8 cellular contexts compared by ENCODE assay signal in genomic region chr12:42325776-42326465, GRCh38. TPM values are rescaled to one million over a fixed set of nuclear protein-coding genes. Genes with fewer than 3 reads are reported as not detected.
DNase-seq lines count a peak whose midpoint lies in the region; TF ChIP-seq lines count a peak whose summit lies in the region.

TSS of gene PPHLN1 (plus strand) at chr12:42326167. CDS start at chr12:42335903, 9,736 bp downstream.
A gene with protein sequence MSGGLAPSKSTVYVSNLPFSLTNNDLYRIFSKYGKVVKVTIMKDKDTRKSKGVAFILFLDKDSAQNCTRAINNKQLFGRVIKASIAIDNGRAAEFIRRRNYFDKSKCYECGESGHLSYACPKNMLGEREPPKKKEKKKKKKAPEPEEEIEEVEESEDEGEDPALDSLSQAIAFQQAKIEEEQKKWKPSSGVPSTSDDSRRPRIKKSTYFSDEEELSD (minus strand): TSS chr12:42326094. CDS start chr12:42324102, 1,992 bp downstream.

- no peak within 1 kb of the TSS for H2BK12ac ChIP-seq in H9 (ENCODE audit: insufficient read length, low read depth, low read length)

- H3K56ac ChIP-seq in H9 (ENCODE audit: insufficient read length, low read depth, low read length) = no peak within 1 kb of the TSS

- H2BK15ac ChIP-seq in H9 (ENCODE audit: low read depth, low read length) = no peak within 1 kb of the TSS

- peaks cover 6% of the 10 kb centered on the region for H3K23me2 ChIP-seq in H9 (ENCODE audit: insufficient read length, low read depth, low read length, poor library complexity, severe bottlenecking)

- no peaks in the 10 kb centered on the region for H3K79me1 ChIP-seq in H9 (ENCODE audit: insufficient read depth, low read depth, low read length, poor library complexity, severe bottlenecking)

- H3K27ac ChIP-seq in H9 (ENCODE audit: insufficient read length, low read depth, low read length) = peak within 1 kb of the TSS; percentile 78

- no peaks in the 10 kb centered on the region for H4K20me1 ChIP-seq in H9 (ENCODE audit: control insufficient read depth, insufficient read depth, insufficient read length)

- peaks cover 20% of the 10 kb centered on the region; the same call in 1 of the 2 replicates for H3K79me2 ChIP-seq in H9 (ENCODE audit: insufficient read depth, low read length)

- peak within 1 kb of the TSS; percentile 90 for H3K9ac ChIP-seq in H9 (ENCODE audit: extremely low read depth, insufficient read length, low read length)

- no peak for TF ChIP-seq CTCF in H9 (conservative IDR thresholded peaks at IDR 0.05)

- DNase-seq in GDM1 (lab: John Stamatoyannopoulos, UW) = peak; percentile 71
- peak; percentile 91 for DNase-seq in H9
- peak; percentile 81 for DNase-seq in M059J (ENCODE audit: low read depth)
- DNase-seq in SK-MEL-5 (ENCODE audit: low read depth, low spot score) = peak; percentile 89
- DNase-seq in activated naive CD4-positive, alpha-beta T cell treated with Interleukin-2 at 50 U/mL for 16 hours = peak; percentile 82
- DNase-seq in germinal center (ENCODE audit: low spot score) = peak; percentile 85
- DNase-seq in non-pigmented ciliary epithelial cell (ENCODE audit: low read depth) = peak; percentile 15
- DNase-seq in superior temporal gyrus (ENCODE audit: extremely low spot score) = peak; percentile 83

- no peaks in the 10 kb centered on the region for H3K4me1 ChIP-seq in H9 (ENCODE audit: insufficient read depth, low read length)

- peaks cover 0 to 30% (median 7%) of the 10 kb centered on the region in 3 experiments; a peak in 6 of 7 replicates for H3K36me3 Mint-ChIP-seq in H9 (ENCODE audit: insufficient read depth in 1 of 3, low read depth in 3 of 3)

- H3K23ac ChIP-seq in H9 (ENCODE audit: insufficient read length, low read depth, low read length) = no peak within 1 kb of the TSS

- no peaks in the 10 kb centered on the region for H3K27me3 ChIP-seq in H9 (ENCODE audit: insufficient read depth, low read length)

- H3K14ac ChIP-seq in H9 (ENCODE audit: insufficient read depth, low read length) = peak within 1 kb of the TSS; percentile 76; the same call in 1 of the 2 replicates

- no peaks in the 10 kb centered on the region for H3K27me3 Mint-ChIP-seq in H9 (ENCODE audit: low read depth)

- peak within 1 kb of the TSS; percentile 98 for H3K4me2 ChIP-seq in H9 (ENCODE audit: insufficient read depth, insufficient read length, low read length)

- H2AFZ ChIP-seq in H9 (ENCODE audit: low read length) = peak within 1 kb of the TSS; percentile 1

- peak within 1 kb of the TSS; percentile 49 for H2BK5ac ChIP-seq in H9 (ENCODE audit: insufficient read length, low read length)

- H4K8ac ChIP-seq in H9 (replicated peaks; ENCODE audit: insufficient read length, low read depth, low read length) = peak within 1 kb of the TSS; percentile 68

- H3K4me1 Mint-ChIP-seq in H9 = peaks cover 19 to 22% of the 10 kb centered on the region in 2 experiments

- no peak within 1 kb of the TSS for H2AK5ac ChIP-seq in H9 (ENCODE audit: insufficient read length, low read length)

- peak within 1 kb of the TSS; percentile 98 to 99 (median 99) for H3K27ac Mint-ChIP-seq in H9

- H4K5ac ChIP-seq in H9 (ENCODE audit: insufficient read length, low read depth, low read length) = no peak within 1 kb of the TSS

- H2BK120ac ChIP-seq in H9 (ENCODE audit: low read depth, low read length, poor library complexity, severe bottlenecking) = no peak within 1 kb of the TSS

- H3K4ac ChIP-seq in H9 (ENCODE audit: low read depth, low read length) = no peak within 1 kb of the TSS

- H3K9me3 ChIP-seq in H9 (ENCODE audit: control insufficient read depth, low read depth, low read length) = no peaks in the 10 kb centered on the region

- in situ Hi-C loops in SK-MEL-5 (cut with HindIII; ENCODE audit: low pct_unique_long_range_greater_than_20kb, low sequenced_read_pairs) = no loop called here

- no CpG with 5 or more reads among the region's 50 CpGs for WGBS in H9 (ENCODE audit: extremely low coverage, insufficient read length, low lambda C conversion rate)

- H3T11ph ChIP-seq in H9 (ENCODE audit: low read length) = no peak within 1 kb of the TSS

- no peaks in the 10 kb centered on the region for H3K9me3 Mint-ChIP-seq in H9

- no peak within 1 kb of the TSS for H2BK20ac ChIP-seq in H9 (ENCODE audit: low read depth, low read length, poor library complexity, severe bottlenecking)

- no peak within 1 kb of the TSS for H4K91ac ChIP-seq in H9 (ENCODE audit: insufficient read length, low read depth, low read length)

- H3K18ac ChIP-seq in H9 (ENCODE audit: insufficient read length, low read depth, low read length) = peak within 1 kb of the TSS; percentile 83

- peak within 1 kb of the TSS; percentile 95 to 97 for H3K4me3 Mint-ChIP-seq in H9

RNA-seq across cellular contexts. Expression of gene PPHLN1, which starts in this region (rescaled TPM):
- 59.2 and 66.2 TPM in 2 replicates for total RNA-seq in H9 (2021)
- total RNA-seq in M059J (2014; rRNA removed; shearing (Covaris generic)) = 78.5 and 93.1 TPM in 2 replicates
- 94.9 and 99.2 TPM in 2 replicates for total RNA-seq in SK-MEL-5 (2014; rRNA removed; shearing (Covaris generic))
- polyA plus RNA-seq in SK-MEL-5 (2015; cell fraction: cytosol; rRNA removed) = 70.2 and 80.1 TPM in 2 replicates
- 134 and 198 TPM in 2 replicates for polyA plus RNA-seq in SK-MEL-5 (2015; cell fraction: nucleus; rRNA removed)

RNA-seq across cellular contexts. Expression of the second gene that starts in this region (rescaled TPM):
- total RNA-seq in H9 (2021) = 59.6 and 71.5 TPM in 2 replicates
- total RNA-seq in M059J (2014; rRNA removed; shearing (Covaris generic)) = 36.1 and 54.5 TPM in 2 replicates
- 59.3 and 64.1 TPM in 2 replicates for total RNA-seq in SK-MEL-5 (2014; rRNA removed; shearing (Covaris generic))
- polyA plus RNA-seq in SK-MEL-5 (2015; cell fraction: cytosol; rRNA removed) = 33.0 and 40.6 TPM in 2 replicates
- 12.7 and 18.2 TPM in 2 replicates for polyA plus RNA-seq in SK-MEL-5 (2015; cell fraction: nucleus; rRNA removed)

Comparison
In these comparisons a context has a peak if more than half of its experiments do, and no peak if none do; other contexts are left out.
1. Peak in every context shown above with its lines: DNase-seq and H3K27ac ChIP-seq.
2. DNase-seq: peak in every context shown above with its lines; median percentile 91 in H9; 89 in SK-MEL-5; 85 in germinal center; 83 in superior temporal gyrus; 82 in activated naive CD4-positive, alpha-beta T cell treated with Interleukin-2 at 50 U/mL for 16 hours; 81 in M059J; 71 in GDM1; 15 in non-pigmented ciliary epithelial cell.